ENCODE assay signal across 8 cellular contexts in genomic region chr11:79438631-79439429, GRCh38. TPM values are rescaled to one million over a fixed set of nuclear protein-coding genes. Genes with fewer than 3 reads are reported as not detected.
DNase-seq lines count a peak whose midpoint lies in the region; ATAC-seq and TF ChIP-seq lines count a peak whose summit lies in the region.

No MANE protein-coding gene starts in this region.

- peaks cover 11% of the 10 kb centered on the region for H3K4me1 ChIP-seq in KMS-11 (ENCODE audit: low read depth, poor library complexity, severe bottlenecking)
- peaks cover 5 to 12% of the 10 kb centered on the region in 2 donors for H3K4me1 ChIP-seq in mucosa of rectum (ENCODE audit: control insufficient read depth in 2 of 2, insufficient read depth in 2 of 2, low read length in 2 of 2)
- H3K4me1 ChIP-seq in A673 (ENCODE audit: insufficient read depth, low read length, poor library complexity, severe bottlenecking) = peaks cover 34% of the 10 kb centered on the region

- ATAC-seq in GM18867 (IDR thresholded peaks at IDR 0.05; ENCODE audit: unreplicated experiment) (no peak), HG02870 (IDR thresholded peaks at IDR 0.05; ENCODE audit: unreplicated experiment) (no peak)

- H3K9ac ChIP-seq in KMS-11 = peak overlapping the region; percentile 1; the same call in 1 of the 2 replicates
- H3K9ac ChIP-seq in mucosa of rectum (ENCODE audit: low read depth in 1 of 2, low read length in 2 of 2) = no peak overlapping the region

- CTCF ChIA-PET in A673 (lab: Charles Lee) = no interaction called here

- H3K9me3 ChIP-seq in mucosa of rectum (ENCODE audit: control insufficient read depth in 2 of 2, low read length in 2 of 2) = no peaks in the 10 kb centered on the region
- no peaks in the 10 kb centered on the region for H3K9me3 ChIP-seq in A673 (ENCODE audit: low read depth, low read length, poor library complexity, severe bottlenecking)

- H3K27ac ChIP-seq in KMS-11 (no peak overlapping the region), dorsolateral prefrontal cortex (peak overlapping the region in 56 of 59 donors; percentile 33 to 96 (median 87)), mucosa of rectum (ENCODE audit: low read depth in 2 of 2, low read length in 2 of 2) (peak overlapping the region in 1 of 2 donors; percentile 23), A673 (ENCODE audit: low read depth, low read length, poor library complexity, severe bottlenecking) (no peak overlapping the region)

- peak; percentile 45 for DNase-seq in Ammon's horn (ENCODE audit: low spot score)
- DNase-seq in dorsolateral prefrontal cortex = peak in 7 of 10 donors; percentile 25 to 64 (median 56)
- DNase-seq in HCEC 1CT = no peak
- DNase-seq in A673 (ENCODE audit: low spot score) = no peak

- H3K4me3 ChIP-seq in KMS-11 (IDR thresholded peaks at IDR 0.05; ENCODE audit: insufficient read depth, low read depth, low read length) (no peak overlapping the region), dorsolateral prefrontal cortex (peak overlapping the region; percentile 41 to 84 (median 71)), mucosa of rectum (ENCODE audit: low read length in 2 of 2) (peak overlapping the region; percentile 41 to 49), A673 (ENCODE audit: low read depth, low read length, poor library complexity, severe bottlenecking) (no peak overlapping the region)

- BruUV-seq in A673 (replicated peaks; lab: Mats Ljungman, UMichigan) = no TSS peak

- H3K36me3 ChIP-seq in KMS-11 (ENCODE audit: insufficient read depth) (no peaks in the 10 kb centered on the region), mucosa of rectum (ENCODE audit: control insufficient read depth in 2 of 2, insufficient read depth in 2 of 2, low read length in 2 of 2) (no peaks in the 10 kb centered on the region), A673 (ENCODE audit: insufficient read depth, low read length, poor library complexity, severe bottlenecking) (no peaks in the 10 kb centered on the region)

- intact Hi-C loops in dorsolateral prefrontal cortex (cut with DNase I) = loop anchor here (5.0 to 10.0 kb wide), 2 partner anchors 182 to 194 kb away; no protein-coding TSS in a partner anchor
- intact Hi-C loops in A673 (cut with micrococcal nuclease; ENCODE audit: unreplicated experiment) = no loop called here

- no peak for TF ChIP-seq CTCF in KMS-11 (conservative IDR thresholded peaks at IDR 0.05; ENCODE audit: low read depth, low read length)
- no peak for TF ChIP-seq CTCF in dorsolateral prefrontal cortex (IDR thresholded peaks at IDR 0.05 in 54 of 56, conservative IDR thresholded peaks at IDR 0.05 in 2 of 56; ENCODE audit: low read depth in 1 of 56, partially characterized antibody in 56 of 56)
- no peak for TF ChIP-seq CTCF in A673 (conservative IDR thresholded peaks at IDR 0.05; ENCODE audit: low read depth, low read length)

- peak overlapping the region; percentile 99 for H3K4me2 ChIP-seq in KMS-11

- POLR2A ChIA-PET in A673 (lab: Charles Lee; ENCODE audit: low non-redundant PET) = interaction anchor here (0.7 kb wide), 1 partner anchor 1287 kb away, joined by 26 read pairs; no protein-coding TSS in a partner anchor

- H4K20me1 ChIP-seq in KMS-11 (ENCODE audit: insufficient read depth) = no peaks in the 10 kb centered on the region

- peaks cover 34% of the 10 kb centered on the region for H3K27me3 ChIP-seq in KMS-11 (ENCODE audit: insufficient read depth, low read depth)
- H3K27me3 ChIP-seq in dorsolateral prefrontal cortex = peaks cover 0 to 70% (median 6%) of the 10 kb centered on the region in 45 donors
- peaks cover 52 to 63% of the 10 kb centered on the region in 2 donors for H3K27me3 ChIP-seq in mucosa of rectum (ENCODE audit: control insufficient read depth in 2 of 2, insufficient read depth in 2 of 2, low read length in 2 of 2)
- peaks cover 100% of the 10 kb centered on the region for H3K27me3 ChIP-seq in A673 (replicated peaks; ENCODE audit: insufficient read depth, low read depth, low read length, poor library complexity)

- peak overlapping the region; percentile 94 for H2AFZ ChIP-seq in KMS-11 (ENCODE audit: low read depth)

- H3K79me2 ChIP-seq in KMS-11 (ENCODE audit: insufficient read depth, low read depth) = no peaks in the 10 kb centered on the region

RNA-seq across cellular contexts. Expression of gene TENM4, which starts 2.0 kb away (rescaled TPM):
- total RNA-seq in dorsolateral prefrontal cortex (100 to 1,000 TPM in 5 of 120 experiments, 10 to 100 TPM in 115; 37.8 to 115 (median 70.2) TPM), A673 (2021) (0.11 and 0.68 TPM in 2 replicates)

Comparison
In these comparisons a context has a peak if more than half of its experiments do, and no peak if none do; other contexts are left out.
1. DNase-seq: peak in Ammon's horn (single experiment) and dorsolateral prefrontal cortex (7 of 10); none in HCEC 1CT (single experiment) and A673 (single experiment).
2. H3K27ac ChIP-seq: peak in dorsolateral prefrontal cortex (56 of 59); none in KMS-11 (single experiment) and A673 (single experiment).
3. H3K4me3 ChIP-seq: peak in dorsolateral prefrontal cortex (59 of 59) and mucosa of rectum (2 of 2); none in KMS-11 (single experiment) and A673 (single experiment).
4. RNA of gene TENM4, which starts 2.0 kb away (total RNA-seq): 37.8 to 115 TPM in dorsolateral prefrontal cortex; 0.11 to 0.68 TPM in A673; every median in the first group is over 10 times any median in the second.